Comparison of ENCODE assay signal across 29 cellular contexts in the genomic region with DNA sequence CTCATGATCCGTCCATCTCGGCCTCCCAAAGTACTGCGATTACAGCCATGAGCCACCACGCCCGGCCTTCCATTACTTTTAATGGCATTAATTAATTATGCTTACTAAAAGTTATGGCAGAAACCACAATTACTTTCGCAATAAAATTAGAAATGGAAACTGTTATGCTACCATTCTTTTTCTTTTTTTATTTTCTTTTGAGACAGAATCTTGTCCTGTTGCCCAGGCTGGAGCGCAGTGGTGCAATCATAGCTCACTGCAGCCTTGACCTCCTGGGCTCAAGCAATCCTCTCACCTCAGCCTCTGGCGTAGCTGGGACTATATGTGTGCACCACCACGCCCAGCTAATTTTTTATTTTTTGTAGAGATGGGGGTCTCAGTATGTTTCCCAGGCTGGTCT. TPM values are rescaled to one million over a fixed set of nuclear protein-coding genes. Genes with fewer than 3 reads are reported as not detected.
"Had no signal": no experiment of that assay in that cellular context is flagged by ENCODE, and none has a peak within 500 bp of the region (broad histone marks: within the 10 kb centered on the region; RNA-seq: fewer than 3 reads in every experiment).

No MANE protein-coding gene starts in this region.

- H3K9me3 Mint-ChIP-seq: activated B cell treated with CpG ODN at 0.5 μM for 24 hours; activated naive CD4-positive, alpha-beta T cell treated with anti-CD3 and anti-CD28 coated beads for 36 hours; brain; dendritic cell treated with granulocyte-macrophage colony-stimulating factor and Interleukin-4, amounts not matched to agents 40 ng/mL and 50 ng/mL, for 4 days; natural killer cell treated with Interleukin-12 subunit alpha and Interleukin-12 subunit beta and Interleukin-15 and Interleukin-18, amount 100 ng/mL, for 72 hours; stimulated activated naive CD8-positive, alpha-beta T cell treated with anti-CD3 and anti-CD28 coated beads, Interleukin-15, Interleukin-2, amounts not matched to agents 100 ng/mL and 50 ng/mL, for 24 hours; T-cell had no signal

- H3K27ac Mint-ChIP-seq: activated B cell treated with CpG ODN at 0.5 μM for 24 hours; activated CD4-positive, alpha-beta T cell treated with anti-CD3 and anti-CD28 coated beads for 36 hours; activated naive CD4-positive, alpha-beta T cell treated with anti-CD3 and anti-CD28 coated beads for 36 hours; brain; dendritic cell treated with granulocyte-macrophage colony-stimulating factor and Interleukin-4, amounts not matched to agents 40 ng/mL and 50 ng/mL, for 4 days; stimulated activated naive CD8-positive, alpha-beta T cell treated with anti-CD3 and anti-CD28 coated beads, Interleukin-15, Interleukin-2, amounts not matched to agents 100 ng/mL and 50 ng/mL, for 24 hours; T-cell had no signal

- H3K4me3 ChIP-seq: gastrocnemius medialis, pancreas, psoas muscle, right atrium auricular region, tibial artery had no signal

- H3K9me3 ChIP-seq: gastrocnemius medialis, pancreas, psoas muscle, right atrium auricular region, tibial artery had no signal

- H3K4me3 Mint-ChIP-seq: activated B cell treated with CpG ODN at 0.5 μM for 24 hours; activated CD4-positive, alpha-beta T cell treated with anti-CD3 and anti-CD28 coated beads for 36 hours; activated naive CD4-positive, alpha-beta T cell treated with anti-CD3 and anti-CD28 coated beads for 36 hours; brain; dendritic cell treated with granulocyte-macrophage colony-stimulating factor and Interleukin-4, amounts not matched to agents 40 ng/mL and 50 ng/mL, for 4 days; natural killer cell treated with Interleukin-12 subunit alpha and Interleukin-12 subunit beta and Interleukin-15 and Interleukin-18, amount 100 ng/mL, for 72 hours; stimulated activated naive CD8-positive, alpha-beta T cell treated with anti-CD3 and anti-CD28 coated beads, Interleukin-15, Interleukin-2, amounts not matched to agents 100 ng/mL and 50 ng/mL, for 24 hours; T-cell had no signal

- H3K4me1 ChIP-seq: pancreas, psoas muscle had no signal

- H3K36me3 Mint-ChIP-seq: brain had no signal

- DNase-seq: activated B cell treated with CpG ODN at 0.5 μM for 24 hours; activated CD4-positive, alpha-beta T cell treated with anti-CD3 and anti-CD28 coated beads for 36 hours; activated CD4-positive, alpha-beta T cell treated with anti-CD3 and anti-CD28 coated beads, Interleukin-2, amount 50 U/mL, for 4 hours; activated CD8-positive, alpha-beta memory T cell treated with anti-CD3 and anti-CD28 coated beads for 24 hours; activated naive CD4-positive, alpha-beta T cell treated with anti-CD3 and anti-CD28 coated beads for 36 hours; activated T-cell treated with anti-CD3 and anti-CD28 coated beads, Interleukin-2, amount 50 U/mL, for 48 hours; aorta; caudate nucleus; effector CD4-positive, alpha-beta T cell; gastrocnemius medialis; head of caudate nucleus; hypothalamus; left ventricle myocardium superior; pancreas; psoas muscle; stimulated activated CD4-positive, alpha-beta T cell treated with anti-CD3 and anti-CD28 coated beads, Interleukin-12 subunit alpha, Interleukin-12 subunit beta, amount 100 ng/mL, for 4 hours; stimulated activated CD4-positive, alpha-beta T cell treated with anti-CD3 and anti-CD28 coated beads, Interleukin-4, amount 100 ng/mL, for 4 hours; substantia nigra; T-cell; T1000; tibial artery had no signal

- H3K36me3 ChIP-seq: gastrocnemius medialis, pancreas, right atrium auricular region, tibial artery had no signal

- FAIRE-seq: endometrium, pancreas had no signal

- H3K27ac ChIP-seq: gastrocnemius medialis, pancreas, psoas muscle, right atrium auricular region, tibial artery had no signal

- H3K27me3 ChIP-seq: pancreas, right atrium auricular region had no signal

- H3K27me3 Mint-ChIP-seq: activated B cell treated with CpG ODN at 0.5 μM for 24 hours; activated CD4-positive, alpha-beta T cell treated with anti-CD3 and anti-CD28 coated beads for 36 hours; dendritic cell treated with granulocyte-macrophage colony-stimulating factor and Interleukin-4, amounts not matched to agents 40 ng/mL and 50 ng/mL, for 4 days; natural killer cell treated with Interleukin-12 subunit alpha and Interleukin-12 subunit beta and Interleukin-15 and Interleukin-18, amount 100 ng/mL, for 72 hours; stimulated activated naive CD8-positive, alpha-beta T cell treated with anti-CD3 and anti-CD28 coated beads, Interleukin-15, Interleukin-2, amounts not matched to agents 100 ng/mL and 50 ng/mL, for 24 hours; T-cell had no signal

- ATAC-seq: activated CD4-positive, alpha-beta T cell treated with anti-CD3 and anti-CD28 coated beads for 36 hours; gastrocnemius medialis; left ventricle myocardium superior; natural killer cell treated with Interleukin-12 subunit alpha and Interleukin-12 subunit beta and Interleukin-15 and Interleukin-18, amount 100 ng/mL, for 72 hours; pancreas; psoas muscle; T-cell had no signal

RNA-seq across cellular contexts. Expression of gene CCDC194, which starts 16.0 kb away (rescaled TPM):
- total RNA-seq: epithelial cell of proximal tubule, gastrocnemius medialis, left ventricle myocardium superior, right atrium auricular region, skeletal muscle tissue had no signal
- polyA plus RNA-seq: aorta, pancreas had no signal

RNA-seq across cellular contexts. Expression of gene PLVAP, which starts 32.8 kb away (rescaled TPM):
- total RNA-seq: activated CD4-positive, alpha-beta T cell treated with anti-CD3 and anti-CD28 coated beads for 36 hours; activated naive CD4-positive, alpha-beta T cell treated with anti-CD3 and anti-CD28 coated beads for 36 hours had no signal

RNA-seq across cellular contexts. Expression of gene TMEM221, which starts 38.5 kb away (rescaled TPM):
- total RNA-seq: activated B cell treated with CpG ODN at 0.5 μM for 24 hours; activated CD4-positive, alpha-beta T cell treated with anti-CD3 and anti-CD28 coated beads for 36 hours; activated naive CD4-positive, alpha-beta T cell treated with anti-CD3 and anti-CD28 coated beads for 36 hours; epithelial cell of proximal tubule; gastrocnemius medialis; left ventricle myocardium superior; natural killer cell treated with Interleukin-12 subunit alpha and Interleukin-12 subunit beta and Interleukin-15 and Interleukin-18, amount 100 ng/mL, for 72 hours; T-cell had no signal
